ENCODE assay signal across 14 cellular contexts in genomic region chr2:138716183-138716582, GRCh38.
A peak's percentile ranks its signal among the peaks of the same experiment; 100 is the strongest.
DNase-seq lines count a peak whose midpoint lies in the region; ATAC-seq, FAIRE-seq and TF ChIP-seq lines count a peak whose summit lies in the region.
"Had no signal": no experiment of that assay in that cellular context is flagged by ENCODE, and none has a peak within 500 bp of the region (broad histone marks: within the 10 kb centered on the region; RNA-seq: fewer than 3 reads in every experiment).

No MANE protein-coding gene starts in this region.

- no peaks in the 10 kb centered on the region for H3F3A ChIP-seq in GM23248 (ENCODE audit: insufficient read depth)

- CTCF ChIA-PET in CD4-positive, alpha-beta T cell (lab: Charles Lee), result no interaction called here
- CTCF ChIA-PET in RWPE1 (lab: Yijun Ruan, JAX), result no interaction called here

- H3K27me3 ChIP-seq in GM23248 (replicated peaks; ENCODE audit: insufficient read depth), result peaks cover 8% of the 10 kb centered on the region; the same call in 1 of the 2 replicates
- peaks cover 9% of the 10 kb centered on the region for H3K27me3 ChIP-seq in CD4-positive, alpha-beta T cell (ENCODE audit: control insufficient read depth, insufficient read depth, low read length)
- H3K27me3 ChIP-seq: testis had no signal

- intact Hi-C loops in CD4-positive, alpha-beta T cell (cut with DNase I, micrococcal nuclease), result no loop called here

- no peak overlapping the region for H3K27ac ChIP-seq in GM23248
- no peak overlapping the region for H3K27ac ChIP-seq in CD4-positive, alpha-beta T cell (ENCODE audit: low read depth, low read length)
- no peak overlapping the region for H3K27ac ChIP-seq in RWPE1
- H3K27ac ChIP-seq: lower lobe of right lung, prostate gland, testis had no signal

- no peak overlapping the region for H3K4me3 ChIP-seq in GM23248
- H3K4me3 ChIP-seq: lower lobe of right lung, prostate gland, testis had no signal

- no peaks in the 10 kb centered on the region for H3K9me3 ChIP-seq in GM23248 (ENCODE audit: low read depth)
- no peaks in the 10 kb centered on the region for H3K9me3 ChIP-seq in CD4-positive, alpha-beta T cell (ENCODE audit: control insufficient read depth, low read length)
- H3K9me3 ChIP-seq: lower lobe of right lung, prostate gland, testis had no signal

- H2AFZ ChIP-seq in GM23248, result no peak overlapping the region

- POLR2A ChIA-PET in CD4-positive, alpha-beta T cell (lab: Charles Lee), result no interaction called here
- POLR2A ChIA-PET in RWPE1 (lab: Yijun Ruan, JAX; ENCODE audit: low non-redundant PET), result no interaction called here

- peaks cover 25% of the 10 kb centered on the region for H3K4me1 Mint-ChIP-seq in endothelial cell (ENCODE audit: unreplicated experiment)
- no peaks in the 10 kb centered on the region for H3K4me1 Mint-ChIP-seq in CD4-positive, alpha-beta T cell (ENCODE audit: low read depth)

- no peaks in the 10 kb centered on the region for H3K79me2 ChIP-seq in GM23248 (ENCODE audit: insufficient read depth)

- WGBS in GM23248 (ENCODE audit: low coverage in 1 of 2, low lambda C conversion rate in 2 of 2, missing lambda C conversion rate in 2 of 2), 2 experiments, result 54 to 57% methylated on average over 5 of the region's 5 CpGs

- no peaks in the 10 kb centered on the region for H3K27me3 Mint-ChIP-seq in endothelial cell (ENCODE audit: unreplicated experiment)
- H3K27me3 Mint-ChIP-seq in CD4-positive, alpha-beta T cell, result peaks cover 22% of the 10 kb centered on the region

- FAIRE-seq in urothelium cell line (lab: Jason Lieb, UNC), result no peak

- no peaks in the 10 kb centered on the region for H3K36me3 ChIP-seq in GM23248 (ENCODE audit: low read depth)
- H3K36me3 ChIP-seq: lower lobe of right lung, prostate gland had no signal

- H3K36me3 Mint-ChIP-seq in endothelial cell (ENCODE audit: low read depth, unreplicated experiment), result no peaks in the 10 kb centered on the region
- H3K36me3 Mint-ChIP-seq in CD4-positive, alpha-beta T cell (ENCODE audit: low read depth), result no peaks in the 10 kb centered on the region

- H3K9ac ChIP-seq in GM23248, result no peak overlapping the region

- ATAC-seq in CD4-positive, alpha-beta T cell (ENCODE audit: poor library complexity), result no peak
- ATAC-seq: lower lobe of right lung had no signal

- no peaks in the 10 kb centered on the region for H3K9me2 ChIP-seq in GM23248 (ENCODE audit: insufficient read depth)

- TF ChIP-seq CTCF in GM12874 (IDR thresholded peaks at IDR 0.05; ENCODE audit: insufficient read depth, low read depth, low read length) (0 out of 2 replicates have a peak, but pooled peaks have one; percentile 19), endothelial cell (IDR thresholded peaks at IDR 0.05; ENCODE audit: unreplicated experiment) (no peak), RWPE1 (conservative IDR thresholded peaks at IDR 0.05; ENCODE audit: low read depth) (no peak)
- no peak for TF ChIP-seq CTCF in CD4-positive, alpha-beta T cell (IDR thresholded peaks at IDR 0.05)

- H3K27ac Mint-ChIP-seq in endothelial cell (ENCODE audit: unreplicated experiment), result peak overlapping the region; percentile 38
- no peak overlapping the region for H3K27ac Mint-ChIP-seq in CD4-positive, alpha-beta T cell

- no peaks in the 10 kb centered on the region for H3K9me3 Mint-ChIP-seq in endothelial cell (ENCODE audit: unreplicated experiment)
- H3K9me3 Mint-ChIP-seq in CD4-positive, alpha-beta T cell, result no peaks in the 10 kb centered on the region

- no peak overlapping the region for H3K4me3 Mint-ChIP-seq in endothelial cell (ENCODE audit: unreplicated experiment)
- H3K4me3 Mint-ChIP-seq in CD4-positive, alpha-beta T cell, result no peak overlapping the region

- H3K4me1 ChIP-seq in GM23248 (ENCODE audit: insufficient read depth), result 0 out of 2 replicates have a peak, but pooled peaks cover 3% of the 10 kb centered on the region
- H3K4me1 ChIP-seq: lower lobe of right lung, prostate gland, testis had no signal

- H3K4me2 ChIP-seq in GM23248 (ENCODE audit: unreplicated experiment), result no peak overlapping the region

- H4K20me1 ChIP-seq in GM23248 (ENCODE audit: insufficient read depth), result no peaks in the 10 kb centered on the region

- in situ Hi-C loops in GM23248 (cut with MboI), result no loop called here

- DNase-seq in GM23248 (peak; percentile 8), NAMALWA (ENCODE audit: low spot score) (peak; percentile 26), endothelial cell (ENCODE audit: low spot score) (no peak), urothelium cell line (ENCODE audit: low spot score) (no peak), RWPE1 (ENCODE audit: low spot score) (no peak)
- DNase-seq in stimulated activated CD4-positive, alpha-beta T cell treated with anti-CD3 and anti-CD28 coated beads, Interleukin-1b, Interleukin-23, amount 100 ng/mL, for 48 hours, result no peak
- DNase-seq in CD4-positive, alpha-beta T cell, result no peak
- DNase-seq: activated naive CD4-positive, alpha-beta T cell treated with Interleukin-2 at 50 U/mL for 16 hours; cortex of kidney; lower lobe of right lung; NCI-H2107; testis had no signal

Comparison
In these comparisons a context has a peak if more than half of its experiments do, and no peak if none do; other contexts are left out.
1. DNase-seq: peak in GM23248 (single experiment) and NAMALWA (single experiment); none in endothelial cell (single experiment), urothelium cell line (single experiment), stimulated activated CD4-positive, alpha-beta T cell treated with anti-CD3 and anti-CD28 coated beads, Interleukin-1b, Interleukin-23, amount 100 ng/mL, for 48 hours (single experiment), CD4-positive, alpha-beta T cell (0 of 10) and RWPE1 (single experiment).